22 cellular contexts compared by ENCODE assay signal in the genomic region with DNA sequence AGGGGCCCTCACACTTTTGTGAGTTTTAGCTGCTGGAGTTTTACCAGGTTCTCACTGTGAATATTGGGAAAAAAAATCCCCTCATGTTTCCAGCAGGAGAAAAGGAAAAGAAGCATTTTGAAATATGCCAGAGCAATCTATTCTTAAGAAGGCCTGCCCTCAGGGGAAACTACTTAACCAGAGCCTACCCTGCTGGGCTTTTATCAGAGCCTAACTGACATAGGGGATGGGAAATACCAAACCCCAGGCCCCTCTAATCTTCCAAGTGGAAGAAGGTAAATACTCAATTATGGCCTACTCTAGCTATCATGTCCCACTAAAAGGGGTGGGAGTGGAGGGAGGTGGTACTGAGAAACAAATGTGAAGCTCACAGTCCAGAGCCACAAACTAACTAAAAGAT.
"Had no signal": no experiment of that assay in that cellular context is flagged by ENCODE, and none has a peak within 500 bp of the region (broad histone marks: within the 10 kb centered on the region; RNA-seq: fewer than 3 reads in every experiment).

No MANE protein-coding gene starts in this region.

- H3K4me3 ChIP-seq: esophagus squamous epithelium, gastroesophageal sphincter, left ventricle myocardium inferior, lower lobe of right lung, right atrium auricular region, suprapubic skin, thyroid gland, upper lobe of left lung, uterus had no signal

- H3K4me1 ChIP-seq: esophagus squamous epithelium, gastroesophageal sphincter, left ventricle myocardium inferior, lower lobe of right lung, right atrium auricular region, suprapubic skin, thyroid gland, upper lobe of left lung, uterus had no signal

- H3K27ac Mint-ChIP-seq: effector memory CD8-positive, alpha-beta T cell; immature natural killer cell; memory B cell; natural killer cell; stimulated activated effector memory CD8-positive, alpha-beta T cell treated with anti-CD3 and anti-CD28 coated beads, Interleukin-12 subunit alpha, Interleukin-12 subunit beta, amount 100 ng/mL, for 72 hours had no signal

- H3K9me3 ChIP-seq: esophagus squamous epithelium, thyroid gland had no signal

- H3K27me3 ChIP-seq: esophagus squamous epithelium, gastroesophageal sphincter, right atrium auricular region, suprapubic skin, thyroid gland, upper lobe of left lung, uterus had no signal

- H3K36me3 Mint-ChIP-seq: immature natural killer cell; natural killer cell; stimulated activated effector memory CD8-positive, alpha-beta T cell treated with anti-CD3 and anti-CD28 coated beads, Interleukin-12 subunit alpha, Interleukin-12 subunit beta, amount 100 ng/mL, for 72 hours had no signal

- H3K36me3 ChIP-seq: esophagus squamous epithelium, gastroesophageal sphincter, left ventricle myocardium inferior, lower lobe of right lung, right atrium auricular region, suprapubic skin, thyroid gland, upper lobe of left lung, uterus had no signal

- ATAC-seq: effector memory CD8-positive, alpha-beta T cell; gastroesophageal sphincter; lower lobe of right lung; natural killer cell; stimulated activated effector memory CD8-positive, alpha-beta T cell treated with anti-CD3 and anti-CD28 coated beads, Interleukin-12 subunit alpha, Interleukin-12 subunit beta, amount 100 ng/mL, for 72 hours; stimulated activated naive CD8-positive, alpha-beta T cell treated with anti-CD3 and anti-CD28 coated beads, Interleukin-15, Interleukin-2, amounts not matched to agents 100 U/mL and 50 U/mL, for 24 hours had no signal

- H3K27me3 Mint-ChIP-seq: effector memory CD8-positive, alpha-beta T cell had no signal

- H3K9me3 Mint-ChIP-seq: effector memory CD8-positive, alpha-beta T cell had no signal

- H3K27ac ChIP-seq: epithelial cell of prostate, esophagus squamous epithelium, gastroesophageal sphincter, left ventricle myocardium inferior, lower lobe of right lung, right atrium auricular region, suprapubic skin, thyroid gland, upper lobe of left lung, uterus had no signal

- DNase-seq: effector memory CD8-positive, alpha-beta T cell; esophagus squamous epithelium; glutamatergic neuron; immature natural killer cell; kidney; left cardiac atrium; left ventricle myocardium inferior; lower lobe of right lung; natural killer cell; small intestine; stimulated activated CD4-positive, alpha-beta T cell treated with anti-CD3 and anti-CD28 coated beads, Interleukin-2, amount 100 ng/mL, for 48 hours; stimulated activated naive CD8-positive, alpha-beta T cell treated with anti-CD3 and anti-CD28 coated beads, Interleukin-15, Interleukin-2, amounts not matched to agents 100 U/mL and 50 U/mL, for 24 hours; thyroid gland; upper lobe of left lung; uterus had no signal

- H3K4me3 Mint-ChIP-seq: effector memory CD8-positive, alpha-beta T cell; immature natural killer cell; memory B cell; natural killer cell; neural crest cell; stimulated activated effector memory CD8-positive, alpha-beta T cell treated with anti-CD3 and anti-CD28 coated beads, Interleukin-12 subunit alpha, Interleukin-12 subunit beta, amount 100 ng/mL, for 72 hours had no signal

- H3K4me1 Mint-ChIP-seq: immature natural killer cell; memory B cell; natural killer cell; neural crest cell; stimulated activated effector memory CD8-positive, alpha-beta T cell treated with anti-CD3 and anti-CD28 coated beads, Interleukin-12 subunit alpha, Interleukin-12 subunit beta, amount 100 ng/mL, for 72 hours had no signal
